9 cellular contexts compared by ENCODE assay signal in the genomic region with DNA sequence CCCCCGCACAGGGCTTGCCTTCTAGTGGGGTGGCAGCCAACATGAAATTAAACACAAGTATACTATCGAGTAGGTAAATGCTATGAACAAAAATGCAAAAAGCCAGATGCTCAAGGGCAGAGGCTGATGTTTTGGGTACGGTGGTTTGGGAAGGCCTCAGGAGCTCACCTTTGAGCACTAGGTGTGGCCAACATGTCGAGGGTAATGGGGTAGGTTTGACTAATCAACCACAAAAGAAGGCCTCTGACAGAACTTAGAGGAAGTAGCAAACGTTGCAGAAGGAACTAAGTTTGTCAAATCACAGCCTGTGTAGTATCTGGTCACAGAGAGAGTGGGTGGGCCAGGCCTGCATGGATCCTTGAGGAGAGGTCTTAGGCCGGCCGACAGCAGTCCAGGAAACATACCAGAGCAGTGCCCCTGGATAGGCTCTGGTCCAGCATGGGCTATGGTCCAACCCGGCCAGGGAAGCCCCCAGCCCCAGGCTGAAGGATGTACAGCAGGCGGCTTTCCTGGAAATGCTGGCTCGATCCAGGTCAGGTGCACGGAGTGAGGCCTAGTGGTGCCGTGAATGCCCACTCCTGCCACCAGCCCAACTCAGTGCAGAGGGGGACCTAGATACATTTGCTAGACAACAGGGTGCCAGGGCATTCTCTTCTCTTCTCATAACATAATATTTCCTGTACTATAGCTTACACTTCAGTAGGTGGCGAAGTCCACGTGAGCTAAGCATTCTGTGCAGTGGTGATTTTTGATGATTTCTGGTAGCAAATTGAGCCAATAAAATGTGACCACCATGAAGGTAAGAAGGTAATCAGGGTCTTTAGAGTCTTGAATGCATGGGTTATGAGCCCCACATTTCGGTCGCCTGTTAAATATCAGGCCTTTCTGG. TPM values are rescaled to one million over a fixed set of nuclear protein-coding genes. Genes with fewer than 3 reads are reported as not detected.
DNase-seq lines count a peak whose midpoint lies in the region; ATAC-seq and TF ChIP-seq lines count a peak whose summit lies in the region.
"Had no signal": no experiment of that assay in that cellular context is flagged by ENCODE, and none has a peak within 500 bp of the region (broad histone marks: within the 10 kb centered on the region; RNA-seq: fewer than 3 reads in every experiment).

No MANE protein-coding gene starts in this region.

- TF ChIP-seq CTCF in omental fat pad (IDR thresholded peaks at IDR 0.05), result no peak

- DNase-seq in omental fat pad (ENCODE audit: low spot score), result peak; percentile 20
- no peak for DNase-seq in NCI-H345 treated with DMSO at 0.1 percent for 48 hours (lab: John Stamatoyannopoulos, UW; ENCODE audit: unreplicated experiment)
- no peak for DNase-seq in NCI-H1048 (lab: John Stamatoyannopoulos, UW)
- DNase-seq in activated T-cell treated with anti-CD3 and anti-CD28 coated beads, Interleukin-2, amount 50 U/mL, for 1 hour, result no peak
- DNase-seq in A172 (ENCODE audit: low spot score), result no peak

- peak overlapping the region; percentile 86 for H3K27ac ChIP-seq in adipose tissue (ENCODE audit: low read depth, low read length)
- H3K27ac ChIP-seq: KMS-11 had no signal

- peak; percentile 86 for ATAC-seq in GM19395 (IDR thresholded peaks at IDR 0.05; ENCODE audit: unreplicated experiment)
- peak; percentile 77 for ATAC-seq in HG03432 (IDR thresholded peaks at IDR 0.05; ENCODE audit: unreplicated experiment)
- ATAC-seq in omental fat pad (ENCODE audit: low FRiP score), result no peak

- WGBS in adipose tissue, 3 donors, result 72 to 82% (median 73%) methylated on average over 16 of the region's 16 CpGs

RNA-seq across cellular contexts. Expression of gene CD93, which starts 56.3 kb away (rescaled TPM):
- polyA plus RNA-seq in adipose tissue, result 10 to 100 TPM in 2 of 3 donors, 1 to 10 TPM in 1; 9.9 to 76.0 (median 20.2) TPM
- total RNA-seq in omental fat pad, result 100 to 1,000 TPM in 3 of 4 donors, 10 to 100 TPM in 1; 43.8 to 227 (median 140) TPM
- total RNA-seq in A172 (2014; rRNA removed; shearing (Covaris generic)), result not detected in 2 replicates

Comparison
In these comparisons a context has a peak if more than half of its experiments do, and no peak if none do; other contexts are left out.
1. RNA of gene CD93, which starts 56.3 kb away (total RNA-seq): 43.8 to 227 TPM in omental fat pad; not detected in A172; every median in the first group is over 10 times any median in the second.